8 cellular contexts compared by ENCODE assay signal in genomic region chr7:123532788-123533552, GRCh38. TPM values are rescaled to one million over a fixed set of nuclear protein-coding genes. Genes with fewer than 3 reads are reported as not detected.
DNase-seq lines count a peak whose midpoint lies in the region; ATAC-seq and TF ChIP-seq lines count a peak whose summit lies in the region.
"Not testable (repeated sequence)": the region's sequence is repeated elsewhere in the genome, so short reads cannot be mapped to it uniquely, and the experiment has no call there.

No MANE protein-coding gene starts in this region.

- not testable (repeated sequence) for H3K18ac ChIP-seq in H9 (ENCODE audit: insufficient read length, low read depth, low read length); neuronal stem cell (ENCODE audit: low read length)

- H4K91ac ChIP-seq in H9 (ENCODE audit: insufficient read length, low read depth, low read length); neuronal stem cell (ENCODE audit: low read depth, low read length, poor library complexity): not testable (repeated sequence)

- not testable (repeated sequence) for H3K56ac ChIP-seq in H9 (ENCODE audit: insufficient read length, low read depth, low read length)

- in situ Hi-C loops in mammary epithelial cell (cut with MboI; ENCODE audit: low sequenced_read_pairs in 2 of 2); transverse colon (cut with MboI; ENCODE audit: low pct_ligation_motif_present in 1 of 4, low pct_unique_long_range_greater_than_20kb in 1 of 4, low sequenced_read_pairs in 3 of 4): not testable (repeated sequence)

- not testable (repeated sequence) for H3K4me1 ChIP-seq in H9 (ENCODE audit: insufficient read depth, low read length); neuronal stem cell (ENCODE audit: control insufficient read depth in 2 of 2, insufficient read depth in 1 of 2, low read depth in 1 of 2, low read length in 2 of 2)
- H3K4me1 ChIP-seq in mammary epithelial cell (ENCODE audit: insufficient read depth, low read length) (peaks cover 10% of the 10 kb centered on the region), transverse colon (peaks cover 0 to 19% (median 8%) of the 10 kb centered on the region in 4 donors)

- H2BK120ac ChIP-seq in H9 (ENCODE audit: low read depth, low read length, poor library complexity, severe bottlenecking); neuronal stem cell (ENCODE audit: low read depth, low read length): not testable (repeated sequence)

- H3K23ac ChIP-seq in H9 (ENCODE audit: insufficient read length, low read depth, low read length); neuronal stem cell (ENCODE audit: low read depth, low read length, poor library complexity): not testable (repeated sequence)

- no CpG with 5 or more reads among the region's 33 CpGs for WGBS in H9 (ENCODE audit: extremely low coverage, insufficient read length, low lambda C conversion rate)
- 0% methylated on average over 8 of the region's 33 CpGs for WGBS in mammary epithelial cell (ENCODE audit: low coverage, missing lambda C conversion rate)
- WGBS in neuronal stem cell (ENCODE audit: extremely low coverage in 2 of 2, insufficient read length in 2 of 2, insufficient replicate concordance in 1 of 2), 2 donors, result no CpG with 5 or more reads among the region's 33 CpGs
- WGBS in transverse colon (ENCODE audit: low coverage in 1 of 2), 2 donors, result 8 to 20% methylated on average over 2 to 15 of the region's 33 CpGs

- H3K4me2 ChIP-seq in H9 (ENCODE audit: insufficient read depth, insufficient read length, low read length) (peak overlapping the region; percentile 49), mammary epithelial cell (ENCODE audit: insufficient read depth, low read depth, low read length) (peak overlapping the region; percentile 78), neuronal stem cell (ENCODE audit: insufficient read depth, low read length, poor library complexity, severe bottlenecking) (peak overlapping the region; percentile 25)

- intact Hi-C loops in activated CD4-positive, alpha-beta T cell treated with anti-CD3 and anti-CD28 coated beads, Interleukin-2, amount 10 ng/mL, durations not matched to agents 24 days and 14 days (cut with micrococcal nuclease); mammary epithelial cell (cut with micrococcal nuclease); left ventricle myocardium superior (cut with micrococcal nuclease); transverse colon (cut with DNase I; ENCODE audit: low total_unique reads): not testable (repeated sequence)

- TF ChIP-seq CTCF in H9 (conservative IDR thresholded peaks at IDR 0.05); mammary epithelial cell (conservative IDR thresholded peaks at IDR 0.05 in 1 of 2, IDR thresholded peaks at IDR 0.05 in 1 of 2; ENCODE audit: extremely low read depth in 1 of 2, insufficient read depth in 1 of 2, low read depth in 1 of 2, low read length in 2 of 2); transverse colon (IDR thresholded peaks at IDR 0.05): not testable (repeated sequence)

- not testable (repeated sequence) for H3K14ac ChIP-seq in H9 (ENCODE audit: insufficient read depth, low read length); neuronal stem cell (ENCODE audit: low read length)

- not testable (repeated sequence) for H3K36me3 Mint-ChIP-seq in H9 (ENCODE audit: insufficient read depth in 1 of 3, low read depth in 3 of 3); activated CD4-positive, alpha-beta T cell treated with anti-CD3 and anti-CD28 coated beads, Interleukin-2, amount 10 ng/mL, durations not matched to agents 24 days and 14 days (ENCODE audit: low read depth)

- H4K5ac ChIP-seq in H9 (ENCODE audit: insufficient read length, low read depth, low read length), result not testable (repeated sequence)

- not testable (repeated sequence) for H4K20me1 ChIP-seq in H9 (ENCODE audit: control insufficient read depth, insufficient read depth, insufficient read length); mammary epithelial cell (ENCODE audit: insufficient read depth, low read length)

- not testable (repeated sequence) for H3K27ac Mint-ChIP-seq in H9; activated CD4-positive, alpha-beta T cell treated with anti-CD3 and anti-CD28 coated beads, Interleukin-2, amount 10 ng/mL, durations not matched to agents 24 days and 14 days

- peaks cover 15% of the 10 kb centered on the region for H3K27me3 Mint-ChIP-seq in H9 (ENCODE audit: low read depth)
- H3K27me3 Mint-ChIP-seq in activated CD4-positive, alpha-beta T cell treated with anti-CD3 and anti-CD28 coated beads, Interleukin-2, amount 10 ng/mL, durations not matched to agents 24 days and 14 days, result peaks cover 29% of the 10 kb centered on the region

- not testable (repeated sequence) for H3K79me2 ChIP-seq in H9 (ENCODE audit: insufficient read depth, low read length); mammary epithelial cell (ENCODE audit: insufficient read depth, low read length)

- not testable (repeated sequence) for H2AK5ac ChIP-seq in H9 (ENCODE audit: insufficient read length, low read length); neuronal stem cell (ENCODE audit: low read depth, low read length)

- peak overlapping the region; percentile 62 to 76 for H3K4me3 Mint-ChIP-seq in H9
- H3K4me3 Mint-ChIP-seq in activated CD4-positive, alpha-beta T cell treated with anti-CD3 and anti-CD28 coated beads, Interleukin-2, amount 10 ng/mL, durations not matched to agents 24 days and 14 days, result peak overlapping the region; percentile 46

- H3K9me3 Mint-ChIP-seq in H9; activated CD4-positive, alpha-beta T cell treated with anti-CD3 and anti-CD28 coated beads, Interleukin-2, amount 10 ng/mL, durations not matched to agents 24 days and 14 days: not testable (repeated sequence)

- not testable (repeated sequence) for H3K9me3 ChIP-seq in H9 (ENCODE audit: control insufficient read depth, low read depth, low read length); mammary epithelial cell (replicated peaks; ENCODE audit: insufficient read depth, low read length); neuronal stem cell (replicated peaks in 1 of 2; ENCODE audit: control insufficient read depth in 2 of 2, insufficient read depth in 1 of 2, low read depth in 1 of 2, low read length in 2 of 2); transverse colon

- H3K4me3 ChIP-seq in mammary epithelial cell (replicated peaks in 1 of 3; ENCODE audit: insufficient read depth in 1 of 3, low read depth in 2 of 3, low read length in 3 of 3) (peak overlapping the region in 2 of 3 experiments; percentile 42), neuronal stem cell (ENCODE audit: low read length in 2 of 2) (peak overlapping the region; percentile 43 to 67), transverse colon (peak overlapping the region in 3 of 4 donors; percentile 14 to 46 (median 17))

- CTCF ChIA-PET in mammary epithelial cell (lab: Charles Lee; ENCODE audit: low non-redundant PET), result not testable (repeated sequence)

- not testable (repeated sequence) for H3K9ac ChIP-seq in H9 (ENCODE audit: extremely low read depth, insufficient read length, low read length); mammary epithelial cell (ENCODE audit: insufficient read depth, low read length); neuronal stem cell (ENCODE audit: low read depth, low read length, poor library complexity)

- not testable (repeated sequence) for H2BK20ac ChIP-seq in H9 (ENCODE audit: low read depth, low read length, poor library complexity, severe bottlenecking)

- ATAC-seq in left ventricle myocardium superior, result peak; percentile 30

- not testable (repeated sequence) for H3K4ac ChIP-seq in H9 (ENCODE audit: low read depth, low read length); neuronal stem cell (ENCODE audit: low read length)

- TSS peak; percentile 87 for BruUV-seq in mammary epithelial cell (replicated peaks; lab: Mats Ljungman, UMichigan)

- H4K8ac ChIP-seq in H9 (replicated peaks; ENCODE audit: insufficient read length, low read depth, low read length); neuronal stem cell (ENCODE audit: low read depth, low read length): not testable (repeated sequence)

- peaks cover 21 to 28% of the 10 kb centered on the region in 2 experiments for H3K4me1 Mint-ChIP-seq in H9
- peaks cover 17% of the 10 kb centered on the region for H3K4me1 Mint-ChIP-seq in activated CD4-positive, alpha-beta T cell treated with anti-CD3 and anti-CD28 coated beads, Interleukin-2, amount 10 ng/mL, durations not matched to agents 24 days and 14 days

- not testable (repeated sequence) for H2AFZ ChIP-seq in H9 (ENCODE audit: low read length)
- H2AFZ ChIP-seq in mammary epithelial cell (ENCODE audit: low read depth, low read length), result peak overlapping the region; percentile 79
- peak overlapping the region; percentile 85 for H2AFZ ChIP-seq in neuronal stem cell (ENCODE audit: low read length)

- not testable (repeated sequence) for H3K36me3 ChIP-seq in mammary epithelial cell (ENCODE audit: insufficient read depth, low read length); neuronal stem cell (replicated peaks in 1 of 2; ENCODE audit: control insufficient read depth in 2 of 2, insufficient read depth in 2 of 2, low read length in 2 of 2); transverse colon

- TF ChIP-seq POLR2A in transverse colon (IDR thresholded peaks at IDR 0.05), result not testable (repeated sequence)

- H3K27me3 ChIP-seq in H9 (ENCODE audit: insufficient read depth, low read length); mammary epithelial cell (ENCODE audit: insufficient read depth, low read length); neuronal stem cell (ENCODE audit: control insufficient read depth in 3 of 3, insufficient read depth in 3 of 3, low read depth in 1 of 3, low read length in 3 of 3): not testable (repeated sequence)
- H3K27me3 ChIP-seq in transverse colon, result peaks cover 45% of the 10 kb centered on the region

- not testable (repeated sequence) for H3T11ph ChIP-seq in H9 (ENCODE audit: low read length)

- TF ChIP-seq EP300 in transverse colon (IDR thresholded peaks at IDR 0.05; ENCODE audit: low read depth), result not testable (repeated sequence)

- H3K27ac ChIP-seq in H9 (ENCODE audit: insufficient read length, low read depth, low read length); mammary epithelial cell (ENCODE audit: insufficient read depth, low read depth, low read length); neuronal stem cell (replicated peaks; ENCODE audit: low read length); transverse colon: not testable (repeated sequence)

- not testable (repeated sequence) for H3K23me2 ChIP-seq in H9 (ENCODE audit: insufficient read length, low read depth, low read length, poor library complexity, severe bottlenecking)

- H2BK12ac ChIP-seq in H9 (ENCODE audit: insufficient read length, low read depth, low read length); neuronal stem cell (ENCODE audit: low read length): not testable (repeated sequence)

- not testable (repeated sequence) for H3K79me1 ChIP-seq in H9 (ENCODE audit: insufficient read depth, low read depth, low read length, poor library complexity, severe bottlenecking); neuronal stem cell (ENCODE audit: low read depth, low read length)

- not testable (repeated sequence) for H2BK5ac ChIP-seq in H9 (ENCODE audit: insufficient read length, low read length); neuronal stem cell (ENCODE audit: low read length)

- DNase-seq in GDM1 (lab: John Stamatoyannopoulos, UW) (peak; percentile 16), H9 (peak; percentile 56), NCI-H1417 (lab: John Stamatoyannopoulos, UW) (peak in 2 of 3 experiments; percentile 38 to 53), mammary epithelial cell (peak; percentile 9), left ventricle myocardium superior (peak; percentile 44), neuronal stem cell (ENCODE audit: low spot score) (peak; percentile 42), transverse colon (peak; percentile 30)
- peak; percentile 82 for DNase-seq in activated CD4-positive, alpha-beta T cell treated with anti-CD3 and anti-CD28 coated beads, Interleukin-2, amount 10 ng/mL, durations not matched to agents 24 days and 14 days

- dilution Hi-C loops in mammary epithelial cell (cut with HindIII; ENCODE audit: low sequenced_read_pairs), result not testable (repeated sequence)

- H2BK15ac ChIP-seq in H9 (ENCODE audit: low read depth, low read length); neuronal stem cell (ENCODE audit: low read length): not testable (repeated sequence)

RNA-seq across cellular contexts. Expression of gene IQUB, which starts 1.4 kb away (rescaled TPM):
- total RNA-seq in H9 (2021) (0.28 and 0.39 TPM in 2 replicates), mammary epithelial cell (1 to 10 TPM in 1 of 2 donors, under 1 TPM in 1; 0.26 to 1.5 TPM), left ventricle myocardium superior (0.32 TPM), transverse colon (under 1 TPM in 2 of 4 donors, not detected in 2; 0.14 to 0.32 TPM)
- total RNA-seq in activated CD4-positive, alpha-beta T cell treated with anti-CD3 and anti-CD28 coated beads, Interleukin-2, amount 10 ng/mL, durations not matched to agents 24 days and 14 days, result 0.05 TPM in 1 of 2 replicates, not detected in the other
- 0.03 TPM for polyA plus RNA-seq in mammary epithelial cell
- polyA minus RNA-seq in mammary epithelial cell, result not detected
- polyA plus RNA-seq in neuronal stem cell (2013, experiment 1 of 2), result 0.57 TPM
- polyA plus RNA-seq in neuronal stem cell (2013, experiment 2 of 2), result 0.58 TPM

RNA-seq across cellular contexts. Expression of gene NDUFA5, which starts 24.6 kb away (rescaled TPM):
- total RNA-seq in H9 (2021) (69.4 and 76.5 TPM in 2 replicates), mammary epithelial cell (10 to 100 TPM; 29.5 to 57.4 TPM), left ventricle myocardium superior (389 TPM), transverse colon (10 to 100 TPM; 29.9 to 78.3 (median 56.8) TPM)
- total RNA-seq in activated CD4-positive, alpha-beta T cell treated with anti-CD3 and anti-CD28 coated beads, Interleukin-2, amount 10 ng/mL, durations not matched to agents 24 days and 14 days, result 56.1 and 62.1 TPM in 2 replicates
- polyA plus RNA-seq in mammary epithelial cell, result 9.7 TPM
- polyA minus RNA-seq in mammary epithelial cell, result 16.4 TPM
- 69.3 TPM for polyA plus RNA-seq in neuronal stem cell (2013, experiment 1 of 2)
- 71.5 TPM for polyA plus RNA-seq in neuronal stem cell (2013, experiment 2 of 2)

Comparison
In these comparisons a context has a peak if more than half of its experiments do, and no peak if none do; other contexts are left out.
1. DNase-seq: peak in every context shown above with its lines; median percentile 82 in activated CD4-positive, alpha-beta T cell treated with anti-CD3 and anti-CD28 coated beads, Interleukin-2, amount 10 ng/mL, durations not matched to agents 24 days and 14 days; 56 in H9; 46 in NCI-H1417; 44 in left ventricle myocardium superior; 42 in neuronal stem cell; 30 in transverse colon; 16 in GDM1; 9 in mammary epithelial cell.
2. H3K4me2 ChIP-seq: peak in every context shown above with its lines; median percentile 78 in mammary epithelial cell; 49 in H9; 25 in neuronal stem cell.